Comparison of ENCODE assay signal across 9 cellular contexts in the genomic region with DNA sequence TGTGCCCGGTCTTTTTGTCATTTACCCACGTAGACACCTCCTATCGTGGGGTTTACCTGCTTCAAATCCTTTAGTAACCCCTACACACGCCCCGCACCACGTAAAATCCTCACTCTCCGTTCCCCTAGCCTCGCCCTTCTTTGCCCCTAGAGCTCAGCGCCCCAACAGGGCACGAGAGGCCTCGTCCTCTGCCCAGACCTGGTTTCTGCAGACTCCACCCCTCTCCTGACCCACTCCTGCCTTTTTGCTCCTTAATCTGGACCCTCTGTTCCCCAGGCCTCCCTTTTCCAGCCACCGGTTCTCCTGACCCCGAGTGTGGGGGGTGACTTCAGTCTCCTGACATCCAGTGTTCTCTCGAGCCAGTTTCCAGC. TPM values are rescaled to one million over a fixed set of nuclear protein-coding genes. Genes with fewer than 3 reads are reported as not detected.
DNase-seq lines count a peak whose midpoint lies in the region; ATAC-seq and TF ChIP-seq lines count a peak whose summit lies in the region.
"Had no signal": no experiment of that assay in that cellular context is flagged by ENCODE, and none has a peak within 500 bp of the region (broad histone marks: within the 10 kb centered on the region; RNA-seq: fewer than 3 reads in every experiment).

No MANE protein-coding gene starts in this region.

- no peaks in the 10 kb centered on the region for H4K20me1 ChIP-seq in hepatocyte (ENCODE audit: insufficient read depth, poor library complexity, severe bottlenecking)

- H3K9me3 ChIP-seq in hepatocyte (ENCODE audit: low read depth) (peaks cover 4% of the 10 kb centered on the region), spleen (peaks cover 0 to 95% (median 82%) of the 10 kb centered on the region in 8 donors)

- peaks cover 14% of the 10 kb centered on the region for H3K4me1 Mint-ChIP-seq in activated naive CD8-positive, alpha-beta T cell (ENCODE audit: low read depth)

- peak overlapping the region; percentile 75 for H2AFZ ChIP-seq in hepatocyte

- H3K9me2 ChIP-seq in hepatocyte (replicated peaks; ENCODE audit: insufficient read depth) = no peaks in the 10 kb centered on the region

- TF ChIP-seq CTCF in hepatocyte (IDR thresholded peaks at IDR 0.05; ENCODE audit: poor library complexity) (no peak), spleen (IDR thresholded peaks at IDR 0.05 in 8 of 11, conservative IDR thresholded peaks at IDR 0.05 in 3 of 11) (no peak)

- no peaks in the 10 kb centered on the region for H3K27me3 Mint-ChIP-seq in activated naive CD8-positive, alpha-beta T cell

- no peaks in the 10 kb centered on the region for H3K4me1 ChIP-seq in hepatocyte (ENCODE audit: insufficient read depth)
- H3K4me1 ChIP-seq in spleen = peaks cover 0 to 26% (median 14%) of the 10 kb centered on the region in 6 donors

- WGBS in hepatocyte (ENCODE audit: low lambda C conversion rate, missing lambda C conversion rate) = 42% methylated on average over 14 of the region's 14 CpGs
- 7 to 13% (median 7%) methylated on average over 14 of the region's 14 CpGs for WGBS in spleen, 5 donors

- intact Hi-C loops in spleen (cut with DNase I; ENCODE audit: low total_unique reads) = no loop called here

- H3K36me3 Mint-ChIP-seq in activated naive CD8-positive, alpha-beta T cell = peaks cover 49% of the 10 kb centered on the region

- H3K4me3 Mint-ChIP-seq in activated naive CD8-positive, alpha-beta T cell = peak overlapping the region; percentile 89

- DNase-seq in DMS79 treated with DMSO at 0.1 percent for 48 hours (lab: John Stamatoyannopoulos, UW) = peak; percentile 16
- peak; percentile 31 for DNase-seq in hepatocyte (ENCODE audit: low spot score)
- no peak for DNase-seq in spleen
- DNase-seq in NCI-H1048 (lab: John Stamatoyannopoulos, UW) = no peak

- H3K79me2 ChIP-seq in hepatocyte = peaks cover 19% of the 10 kb centered on the region

- H3K4me3 ChIP-seq in hepatocyte (peak overlapping the region; percentile 70), spleen (peak overlapping the region; percentile 58 to 91 (median 68))

- TF ChIP-seq POLR2A in spleen (IDR thresholded peaks at IDR 0.05) = no peak

- ATAC-seq in HG02870 (IDR thresholded peaks at IDR 0.05; ENCODE audit: unreplicated experiment) (peak; percentile 11), HG02973 (IDR thresholded peaks at IDR 0.05; ENCODE audit: unreplicated experiment) (no peak), HG02571 (IDR thresholded peaks at IDR 0.05; ENCODE audit: unreplicated experiment) (no peak)

- peak overlapping the region; percentile 82 for H3K27ac Mint-ChIP-seq in activated naive CD8-positive, alpha-beta T cell

- peak overlapping the region; percentile 93 for H3K27ac ChIP-seq in hepatocyte
- peak overlapping the region; percentile 64 to 87 (median 80) for H3K27ac ChIP-seq in spleen

- peaks cover 17% of the 10 kb centered on the region for H3K9me3 Mint-ChIP-seq in activated naive CD8-positive, alpha-beta T cell (ENCODE audit: low read depth)

- H3K4me2 ChIP-seq in hepatocyte = peak overlapping the region; percentile 80

- peaks cover 3% of the 10 kb centered on the region for H3K36me3 ChIP-seq in hepatocyte (replicated peaks; ENCODE audit: insufficient read depth, low read depth)
- peaks cover 13 to 78% (median 40%) of the 10 kb centered on the region in 6 donors for H3K36me3 ChIP-seq in spleen

- H3K27me3 ChIP-seq in hepatocyte = no peaks in the 10 kb centered on the region
- no peaks in the 10 kb centered on the region for H3K27me3 ChIP-seq in spleen (replicated peaks in 1 of 7)

RNA-seq across cellular contexts. Expression of gene ZNF528, which starts 0.4 kb away (rescaled TPM):
- total RNA-seq in hepatocyte (17.9 and 22.2 TPM in 2 replicates), spleen (10 to 100 TPM; 23.8 to 38.1 (median 28.7) TPM)
- polyA plus RNA-seq in hepatocyte (12.4 and 17.0 TPM in 2 replicates), spleen (1 to 10 TPM; 6.9 to 8.3 (median 7.9) TPM)

RNA-seq across cellular contexts. Expression of gene ZNF880, which starts 28.4 kb away (rescaled TPM):
- total RNA-seq in hepatocyte (24.9 and 30.7 TPM in 2 replicates), spleen (10 to 100 TPM; 18.8 to 31.7 (median 21.2) TPM)
- polyA plus RNA-seq in hepatocyte (28.7 and 36.9 TPM in 2 replicates), spleen (10 to 100 TPM; 14.8 to 21.9 (median 18.6) TPM)

RNA-seq across cellular contexts. Expression of gene ZNF534, which starts 30.9 kb away (rescaled TPM):
- total RNA-seq in hepatocyte = 0.57 TPM in 1 of 2 replicates, not detected in the other
- not detected in 2 replicates for polyA plus RNA-seq in hepatocyte
- total RNA-seq in spleen = not detected
- polyA plus RNA-seq in spleen = under 1 TPM in 1 of 3 donors, not detected in 2; 0.11 TPM
- total RNA-seq: T-helper 1 cell treated with Interleukin-12 subunit alpha and Interleukin-12 subunit beta and Interleukin-4 antibody, amounts not matched to agents 30 ng/mL and 1 ng/mL, for 36 hours had no signal

RNA-seq across cellular contexts. Expression of gene ZNF578, which starts 55.3 kb away (rescaled TPM):
- total RNA-seq in hepatocyte (0.16 and 0.97 TPM in 2 replicates), spleen (1 to 10 TPM; 3.2 to 4.1 (median 3.6) TPM)
- polyA plus RNA-seq in hepatocyte (0.12 and 0.16 TPM in 2 replicates), spleen (1 to 10 TPM in 2 of 3 donors, under 1 TPM in 1; 0.85 to 2.8 (median 1.9) TPM)

Comparison
In these comparisons a context has a peak if more than half of its experiments do, and no peak if none do; other contexts are left out.
1. DNase-seq: peak in DMS79 treated with DMSO at 0.1 percent for 48 hours (single experiment) and hepatocyte (single experiment); none in spleen (single experiment) and NCI-H1048 (single experiment).